12 cellular contexts compared by ENCODE assay signal in genomic region chr5:148458036-148458888, GRCh38.
"Had no signal": no experiment of that assay in that cellular context is flagged by ENCODE, and none has a peak within 500 bp of the region (broad histone marks: within the 10 kb centered on the region; RNA-seq: fewer than 3 reads in every experiment).

No MANE protein-coding gene starts in this region.

- H3K27me3 ChIP-seq: breast epithelium, sigmoid colon had no signal

- H3K27ac ChIP-seq: breast epithelium, foreskin keratinocyte, sigmoid colon, spleen had no signal

- H3K9me3 Mint-ChIP-seq: activated T-cell treated with anti-CD3 and anti-CD28 coated beads, Interleukin-2, amount 50 U/mL, for 24 hours; dendritic cell treated with granulocyte-macrophage colony-stimulating factor and Interleukin-4, amounts not matched to agents 40 ng/mL and 50 ng/mL, for 4 days; neural crest cell had no signal

- H3K4me3 Mint-ChIP-seq: activated CD8-positive, alpha-beta memory T cell treated with anti-CD3 and anti-CD28 coated beads, Interleukin-2, amount 10 ng/mL, durations not matched to agents 7 days and 5 days; activated naive CD8-positive, alpha-beta T cell; activated T-cell treated with anti-CD3 and anti-CD28 coated beads, Interleukin-2, amount 50 U/mL, for 24 hours; dendritic cell treated with granulocyte-macrophage colony-stimulating factor and Interleukin-4, amounts not matched to agents 40 ng/mL and 50 ng/mL, for 4 days; neural crest cell had no signal

- H3K27ac Mint-ChIP-seq: activated CD8-positive, alpha-beta memory T cell treated with anti-CD3 and anti-CD28 coated beads, Interleukin-2, amount 10 ng/mL, durations not matched to agents 7 days and 5 days; activated naive CD8-positive, alpha-beta T cell; activated T-cell treated with anti-CD3 and anti-CD28 coated beads, Interleukin-2, amount 50 U/mL, for 24 hours; dendritic cell treated with granulocyte-macrophage colony-stimulating factor and Interleukin-4, amounts not matched to agents 40 ng/mL and 50 ng/mL, for 4 days had no signal

- H3K36me3 Mint-ChIP-seq: activated CD8-positive, alpha-beta memory T cell treated with anti-CD3 and anti-CD28 coated beads, Interleukin-2, amount 10 ng/mL, durations not matched to agents 7 days and 5 days; activated naive CD8-positive, alpha-beta T cell had no signal

- H3K4me1 Mint-ChIP-seq: activated CD8-positive, alpha-beta memory T cell treated with anti-CD3 and anti-CD28 coated beads, Interleukin-2, amount 10 ng/mL, durations not matched to agents 7 days and 5 days; neural crest cell had no signal

- DNase-seq: activated CD8-positive, alpha-beta memory T cell treated with anti-CD3 and anti-CD28 coated beads, Interleukin-2, amount 10 ng/mL, durations not matched to agents 7 days and 5 days; activated effector memory CD4-positive, alpha-beta T cell treated with anti-CD3 and anti-CD28 coated beads, Interleukin-2, amount 50 U/mL, for 16 hours; activated T-cell treated with anti-CD3 and anti-CD28 coated beads, Interleukin-2, amount 50 U/mL, for 24 hours; aorta; glutamatergic neuron; sigmoid colon; spleen had no signal

- H3K9me3 ChIP-seq: breast epithelium, sigmoid colon, spleen had no signal

- H3K4me1 ChIP-seq: breast epithelium, spleen had no signal
